8 cellular contexts compared by ENCODE assay signal in the genomic region with DNA sequence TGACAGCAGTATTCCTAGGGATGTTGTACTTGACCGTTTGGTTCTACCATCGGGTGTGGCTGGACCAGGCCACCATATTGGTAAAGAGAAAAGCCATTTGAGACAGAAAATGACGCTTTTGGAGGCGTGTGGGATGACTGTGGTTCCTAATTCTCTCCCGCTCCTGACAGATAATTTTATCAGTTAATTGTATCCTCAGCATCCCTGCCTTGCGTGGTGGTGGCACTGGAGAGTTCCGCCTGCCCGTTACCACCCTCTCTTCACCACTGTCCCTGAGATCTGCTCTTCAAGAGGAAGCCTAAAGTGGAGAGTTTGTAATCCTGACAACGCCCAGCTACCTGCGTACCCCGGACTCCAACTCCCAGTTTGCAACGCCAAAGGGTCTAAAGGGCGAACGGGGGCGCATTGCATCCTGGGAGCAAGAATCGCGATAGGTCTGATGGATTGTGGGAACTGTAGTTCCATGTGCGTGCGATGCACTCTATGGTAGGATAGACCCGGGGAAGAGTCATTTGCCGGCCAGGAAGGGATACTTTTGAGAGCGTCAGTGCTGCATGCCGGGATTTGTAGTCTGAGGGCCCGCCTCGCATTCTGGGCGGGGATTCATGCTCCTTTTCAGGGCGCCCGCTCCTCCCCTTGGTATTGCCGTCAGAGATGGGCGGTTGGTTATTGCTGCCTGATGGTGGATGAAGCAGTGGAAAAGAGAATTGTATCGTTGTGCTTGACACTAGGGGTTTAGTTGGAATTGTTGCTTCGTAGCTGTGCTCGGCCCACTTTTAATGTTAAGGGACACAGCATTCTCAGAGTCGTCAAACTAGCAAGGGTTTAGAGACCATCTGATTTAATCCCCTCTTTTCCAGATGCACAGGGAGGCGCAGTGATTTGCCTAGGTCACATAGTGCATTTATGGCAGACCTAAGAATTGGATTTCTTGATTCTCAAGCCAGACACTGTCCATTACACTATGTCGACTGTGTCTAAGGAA. TPM values are rescaled to one million over a fixed set of nuclear protein-coding genes. Genes with fewer than 3 reads are reported as not detected.
DNase-seq lines count a peak whose midpoint lies in the region; ATAC-seq and TF ChIP-seq lines count a peak whose summit lies in the region.

No MANE protein-coding gene starts in this region.

- peak overlapping the region; percentile 99 for H3K27ac ChIP-seq in 22Rv1

- peak overlapping the region; percentile 56 for H3K4me3 ChIP-seq in astrocyte of the spinal cord (ENCODE audit: low read depth, low read length)

- TF ChIP-seq CTCF in 22Rv1 (IDR thresholded peaks at IDR 0.05) (no peak), astrocyte of the spinal cord (IDR thresholded peaks at IDR 0.05; ENCODE audit: low read depth, low read length) (no peak)

- ATAC-seq in GM18517 (IDR thresholded peaks at IDR 0.05; ENCODE audit: unreplicated experiment) (peak; percentile 67), HG03025 (IDR thresholded peaks at IDR 0.05; ENCODE audit: low FRiP score, unreplicated experiment) (peak; percentile 57)

- peak; percentile 96 for DNase-seq in NCI-H2029 treated with DMSO at 0.1 percent for 48 hours (lab: John Stamatoyannopoulos, UW)
- DNase-seq in T1000 (lab: John Stamatoyannopoulos, UW): peak; percentile 97
- peak; percentile 99 for DNase-seq in astrocyte of the spinal cord (ENCODE audit: low read depth, low spot score)
- DNase-seq in hippocampal formation (lab: John Stamatoyannopoulos, UW): peak; percentile 98 to 100
- peak; percentile 99 for DNase-seq in renal cortical epithelial cell (ENCODE audit: low read depth)

- in situ Hi-C loops in astrocyte of the spinal cord (cut with HindIII; ENCODE audit: low sequenced_read_pairs): no loop called here

RNA-seq across cellular contexts. Expression of a gene that starts 1.0 kb away (rescaled TPM):
- total RNA-seq in renal cortical epithelial cell: 12.9 and 47.0 TPM in 2 replicates

RNA-seq across cellular contexts. Expression of a gene that starts 49.4 kb away (rescaled TPM):
- 8.0 and 16.5 TPM in 2 replicates for total RNA-seq in renal cortical epithelial cell

RNA-seq across cellular contexts. Expression of a gene that starts 53.5 kb away (rescaled TPM):
- not detected in 2 replicates for total RNA-seq in renal cortical epithelial cell

RNA-seq across cellular contexts. Expression of a gene that starts 54.8 kb away (rescaled TPM):
- 62.7 and 158 TPM in 2 replicates for total RNA-seq in renal cortical epithelial cell

Comparison
In these comparisons a context has a peak if more than half of its experiments do, and no peak if none do; other contexts are left out.
1. Peak in every context shown above with its lines: DNase-seq, ATAC-seq, H3K4me3 ChIP-seq and H3K27ac ChIP-seq.